ENCODE assay signal across 1 cellular context in the genomic region with DNA sequence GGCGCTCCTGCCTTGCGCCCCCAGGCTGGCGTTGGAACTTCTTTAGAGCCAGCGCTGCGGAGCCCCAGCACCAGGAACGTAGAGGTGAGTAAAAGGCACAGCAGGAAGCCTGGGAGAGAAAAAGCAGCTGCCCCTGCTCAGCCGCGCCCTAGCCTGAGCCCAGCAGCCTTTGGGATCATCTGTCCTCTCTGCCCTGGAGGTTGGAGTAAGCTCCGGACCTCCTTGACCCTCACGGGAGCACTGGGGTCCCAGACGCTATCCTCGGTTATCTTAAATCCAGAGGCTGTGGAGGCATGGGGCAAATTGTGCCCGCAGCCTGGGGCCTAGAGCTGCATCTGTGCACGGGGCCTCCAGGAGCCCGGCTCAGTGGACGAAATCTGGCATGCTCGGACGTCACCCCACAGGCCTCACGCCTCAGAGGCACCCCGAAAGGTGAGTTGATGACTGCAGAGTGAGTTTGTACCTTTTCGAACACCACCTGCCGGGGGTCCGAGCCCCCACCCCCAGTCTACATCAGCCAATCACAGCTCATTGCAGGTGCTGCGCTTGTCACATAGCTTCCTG.
TF ChIP-seq lines count a peak whose summit lies in the region.

No MANE protein-coding gene starts in this region.

TF ChIP-seq in HepG2, 621 proteins besides CTCF, POLR2A, EP300 and RAD21:
- TF ChIP-seq ZBTB38 (CRISPR knock-in tag; IDR thresholded peaks at IDR 0.05) (0 out of 2 replicates have a peak, but pooled peaks have one; percentile 7), ZNF670 (CRISPR knock-in tag; IDR thresholded peaks at IDR 0.05; ENCODE audit: borderline replicate concordance) (no peak)
